ENCODE assay signal across 1 cellular context in genomic region chr2:54559593-54560145, GRCh38.
TF ChIP-seq lines count a peak whose summit lies in the region.

No MANE protein-coding gene starts in this region.

TF ChIP-seq in WTC11, 78 proteins besides CTCF, POLR2A, EP300 and RAD21 (continued from another document):
- no peak for TF ChIP-seq ZNF121 (CRISPR knock-in tag; IDR thresholded peaks at IDR 0.05)
- TF ChIP-seq NFE2L1 (CRISPR knock-in tag; IDR thresholded peaks at IDR 0.05) = no peak
- no peak for TF ChIP-seq ESRRA (CRISPR knock-in tag; IDR thresholded peaks at IDR 0.05; ENCODE audit: borderline replicate concordance)
- TF ChIP-seq, protein P1, sequence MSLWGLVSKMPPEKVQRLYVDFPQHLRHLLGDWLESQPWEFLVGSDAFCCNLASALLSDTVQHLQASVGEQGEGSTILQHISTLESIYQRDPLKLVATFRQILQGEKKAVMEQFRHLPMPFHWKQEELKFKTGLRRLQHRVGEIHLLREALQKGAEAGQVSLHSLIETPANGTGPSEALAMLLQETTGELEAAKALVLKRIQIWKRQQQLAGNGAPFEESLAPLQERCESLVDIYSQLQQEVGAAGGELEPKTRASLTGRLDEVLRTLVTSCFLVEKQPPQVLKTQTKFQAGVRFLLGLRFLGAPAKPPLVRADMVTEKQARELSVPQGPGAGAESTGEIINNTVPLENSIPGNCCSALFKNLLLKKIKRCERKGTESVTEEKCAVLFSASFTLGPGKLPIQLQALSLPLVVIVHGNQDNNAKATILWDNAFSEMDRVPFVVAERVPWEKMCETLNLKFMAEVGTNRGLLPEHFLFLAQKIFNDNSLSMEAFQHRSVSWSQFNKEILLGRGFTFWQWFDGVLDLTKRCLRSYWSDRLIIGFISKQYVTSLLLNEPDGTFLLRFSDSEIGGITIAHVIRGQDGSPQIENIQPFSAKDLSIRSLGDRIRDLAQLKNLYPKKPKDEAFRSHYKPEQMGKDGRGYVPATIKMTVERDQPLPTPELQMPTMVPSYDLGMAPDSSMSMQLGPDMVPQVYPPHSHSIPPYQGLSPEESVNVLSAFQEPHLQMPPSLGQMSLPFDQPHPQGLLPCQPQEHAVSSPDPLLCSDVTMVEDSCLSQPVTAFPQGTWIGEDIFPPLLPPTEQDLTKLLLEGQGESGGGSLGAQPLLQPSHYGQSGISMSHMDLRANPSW (CRISPR knock-in tag; conservative IDR thresholded peaks at IDR 0.05; ENCODE audit: low read depth) = no peak
- TF ChIP-seq ZNF512 (CRISPR knock-in tag; IDR thresholded peaks at IDR 0.05; ENCODE audit: borderline replicate concordance) = no peak
- TF ChIP-seq, protein P2, sequence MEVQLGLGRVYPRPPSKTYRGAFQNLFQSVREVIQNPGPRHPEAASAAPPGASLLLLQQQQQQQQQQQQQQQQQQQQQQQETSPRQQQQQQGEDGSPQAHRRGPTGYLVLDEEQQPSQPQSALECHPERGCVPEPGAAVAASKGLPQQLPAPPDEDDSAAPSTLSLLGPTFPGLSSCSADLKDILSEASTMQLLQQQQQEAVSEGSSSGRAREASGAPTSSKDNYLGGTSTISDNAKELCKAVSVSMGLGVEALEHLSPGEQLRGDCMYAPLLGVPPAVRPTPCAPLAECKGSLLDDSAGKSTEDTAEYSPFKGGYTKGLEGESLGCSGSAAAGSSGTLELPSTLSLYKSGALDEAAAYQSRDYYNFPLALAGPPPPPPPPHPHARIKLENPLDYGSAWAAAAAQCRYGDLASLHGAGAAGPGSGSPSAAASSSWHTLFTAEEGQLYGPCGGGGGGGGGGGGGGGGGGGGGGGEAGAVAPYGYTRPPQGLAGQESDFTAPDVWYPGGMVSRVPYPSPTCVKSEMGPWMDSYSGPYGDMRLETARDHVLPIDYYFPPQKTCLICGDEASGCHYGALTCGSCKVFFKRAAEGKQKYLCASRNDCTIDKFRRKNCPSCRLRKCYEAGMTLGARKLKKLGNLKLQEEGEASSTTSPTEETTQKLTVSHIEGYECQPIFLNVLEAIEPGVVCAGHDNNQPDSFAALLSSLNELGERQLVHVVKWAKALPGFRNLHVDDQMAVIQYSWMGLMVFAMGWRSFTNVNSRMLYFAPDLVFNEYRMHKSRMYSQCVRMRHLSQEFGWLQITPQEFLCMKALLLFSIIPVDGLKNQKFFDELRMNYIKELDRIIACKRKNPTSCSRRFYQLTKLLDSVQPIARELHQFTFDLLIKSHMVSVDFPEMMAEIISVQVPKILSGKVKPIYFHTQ (CRISPR knock-in tag; IDR thresholded peaks at IDR 0.05) = no peak
- no peak for TF ChIP-seq ZNF232 (CRISPR knock-in tag; IDR thresholded peaks at IDR 0.05)
- TF ChIP-seq ATF2 (CRISPR knock-in tag; IDR thresholded peaks at IDR 0.05; ENCODE audit: borderline replicate concordance, low read depth) = no peak
- TF ChIP-seq CREM (CRISPR knock-in tag; IDR thresholded peaks at IDR 0.05) = no peak
- no peak for TF ChIP-seq SMAD3 (CRISPR knock-in tag; IDR thresholded peaks at IDR 0.05; ENCODE audit: borderline replicate concordance)
- TF ChIP-seq, protein P3, sequence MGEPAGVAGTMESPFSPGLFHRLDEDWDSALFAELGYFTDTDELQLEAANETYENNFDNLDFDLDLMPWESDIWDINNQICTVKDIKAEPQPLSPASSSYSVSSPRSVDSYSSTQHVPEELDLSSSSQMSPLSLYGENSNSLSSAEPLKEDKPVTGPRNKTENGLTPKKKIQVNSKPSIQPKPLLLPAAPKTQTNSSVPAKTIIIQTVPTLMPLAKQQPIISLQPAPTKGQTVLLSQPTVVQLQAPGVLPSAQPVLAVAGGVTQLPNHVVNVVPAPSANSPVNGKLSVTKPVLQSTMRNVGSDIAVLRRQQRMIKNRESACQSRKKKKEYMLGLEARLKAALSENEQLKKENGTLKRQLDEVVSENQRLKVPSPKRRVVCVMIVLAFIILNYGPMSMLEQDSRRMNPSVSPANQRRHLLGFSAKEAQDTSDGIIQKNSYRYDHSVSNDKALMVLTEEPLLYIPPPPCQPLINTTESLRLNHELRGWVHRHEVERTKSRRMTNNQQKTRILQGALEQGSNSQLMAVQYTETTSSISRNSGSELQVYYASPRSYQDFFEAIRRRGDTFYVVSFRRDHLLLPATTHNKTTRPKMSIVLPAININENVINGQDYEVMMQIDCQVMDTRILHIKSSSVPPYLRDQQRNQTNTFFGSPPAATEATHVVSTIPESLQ (CRISPR knock-in tag; IDR thresholded peaks at IDR 0.05) = no peak
- TF ChIP-seq MAX (CRISPR knock-in tag; IDR thresholded peaks at IDR 0.05) = no peak
- TF ChIP-seq, protein P4, sequence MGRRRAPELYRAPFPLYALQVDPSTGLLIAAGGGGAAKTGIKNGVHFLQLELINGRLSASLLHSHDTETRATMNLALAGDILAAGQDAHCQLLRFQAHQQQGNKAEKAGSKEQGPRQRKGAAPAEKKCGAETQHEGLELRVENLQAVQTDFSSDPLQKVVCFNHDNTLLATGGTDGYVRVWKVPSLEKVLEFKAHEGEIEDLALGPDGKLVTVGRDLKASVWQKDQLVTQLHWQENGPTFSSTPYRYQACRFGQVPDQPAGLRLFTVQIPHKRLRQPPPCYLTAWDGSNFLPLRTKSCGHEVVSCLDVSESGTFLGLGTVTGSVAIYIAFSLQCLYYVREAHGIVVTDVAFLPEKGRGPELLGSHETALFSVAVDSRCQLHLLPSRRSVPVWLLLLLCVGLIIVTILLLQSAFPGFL (CRISPR knock-in tag; IDR thresholded peaks at IDR 0.05; ENCODE audit: borderline replicate concordance) = no peak
- TF ChIP-seq KAT7 (CRISPR knock-in tag; IDR thresholded peaks at IDR 0.05; ENCODE audit: borderline replicate concordance) = no peak
TF ChIP-seq in WTC11: peak in this region for 0.
